ENCODE assay signal across 22 cellular contexts in the genomic region with DNA sequence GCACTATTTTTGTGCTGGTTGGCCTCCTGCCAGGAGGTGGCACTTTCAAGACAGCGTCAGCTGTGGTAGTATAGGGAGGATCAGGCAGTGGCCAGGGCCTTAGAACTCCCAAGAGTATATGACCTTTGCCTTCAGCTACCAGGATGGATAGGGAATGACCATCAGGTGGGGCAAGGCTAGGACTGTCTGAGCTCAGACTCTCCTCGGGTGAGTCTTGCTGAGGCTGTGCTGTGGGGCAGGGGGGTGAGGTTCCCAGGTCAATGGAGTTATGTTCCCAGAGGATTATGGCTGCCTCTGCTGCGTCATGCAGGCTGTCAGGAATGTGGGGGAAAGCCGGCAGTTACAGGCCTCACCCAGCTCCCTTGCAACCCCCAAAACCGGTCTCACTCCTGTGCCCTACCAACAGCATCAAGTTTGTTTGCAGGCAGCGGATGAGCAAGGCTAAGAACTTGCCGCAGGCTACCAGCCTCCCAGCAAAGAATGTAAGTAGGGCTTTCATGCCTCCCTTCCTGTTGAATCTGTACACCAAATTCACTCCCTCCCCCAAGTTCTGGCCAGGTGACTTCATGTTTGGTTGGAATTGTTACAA.
DNase-seq lines count a peak whose midpoint lies in the region; ATAC-seq, FAIRE-seq and TF ChIP-seq lines count a peak whose summit lies in the region.
"Had no signal": no experiment of that assay in that cellular context is flagged by ENCODE, and none has a peak within 500 bp of the region (broad histone marks: within the 10 kb centered on the region; RNA-seq: fewer than 3 reads in every experiment).

No MANE protein-coding gene starts in this region.

- DNase-seq in SIG-M5 treated with dmso at 0.1 percent for 504 hours (lab: John Stamatoyannopoulos, UW; ENCODE audit: unreplicated experiment) (peak; percentile 74), SIG-M5 (lab: John Stamatoyannopoulos, UW) (no peak), T47D (ENCODE audit: low read depth in 1 of 2, low spot score in 1 of 2) (peak; percentile 74 to 97), kidney tubule cell (ENCODE audit: low spot score) (peak; percentile 9), urothelium cell line (ENCODE audit: low spot score) (peak; percentile 8), D721Med (ENCODE audit: insufficient read length, low spot score) (no peak), NOMO-1 treated with DMSO at 0.1 percent for 48 hours (lab: John Stamatoyannopoulos, UW; ENCODE audit: unreplicated experiment) (no peak)
- DNase-seq: 8988T; activated CD4-positive, alpha-beta T cell treated with anti-CD3 and anti-CD28 coated beads for 4 hours; activated T-cell treated with anti-CD3 and anti-CD28 coated beads for 4 hours; DMS 273 treated with DMSO at 0.1 percent for 48 hours; effector CD4-positive, alpha-beta T cell; erythroblast; foreskin melanocyte; left lung; NCI-H146; NCI-H524; Peyer's patch; SK-N-SH had no signal

- no peak for ATAC-seq in GM19463 (IDR thresholded peaks at IDR 0.05; ENCODE audit: unreplicated experiment)
- ATAC-seq: activated naive CD4-positive, alpha-beta T cell treated with anti-CD3 and anti-CD28 coated beads, Interleukin-2, amount 50 U/mL, for 72 hours; left lung had no signal

- TF ChIP-seq CTCF in D721Med (IDR thresholded peaks at IDR 0.05; ENCODE audit: insufficient read depth, missing control alignments) = no peak

- in situ Hi-C loops in T47D (cut with HindIII; ENCODE audit: low pct_unique_long_range_greater_than_20kb, low sequenced_read_pairs) = no loop called here

- FAIRE-seq in urothelium cell line (lab: Jason Lieb, UNC) = no peak
- no peak for FAIRE-seq in D721Med (lab: Jason Lieb, UNC)
- FAIRE-seq: colon had no signal

Comparison
In these comparisons a context has a peak if more than half of its experiments do, and no peak if none do; other contexts are left out.
1. DNase-seq: peak in SIG-M5 treated with dmso at 0.1 percent for 504 hours (single experiment), T47D (2 of 2), kidney tubule cell (single experiment) and urothelium cell line (single experiment); none in SIG-M5 (single experiment), D721Med (single experiment) and NOMO-1 treated with DMSO at 0.1 percent for 48 hours (single experiment).